32 cellular contexts compared by ENCODE assay signal in the genomic region with DNA sequence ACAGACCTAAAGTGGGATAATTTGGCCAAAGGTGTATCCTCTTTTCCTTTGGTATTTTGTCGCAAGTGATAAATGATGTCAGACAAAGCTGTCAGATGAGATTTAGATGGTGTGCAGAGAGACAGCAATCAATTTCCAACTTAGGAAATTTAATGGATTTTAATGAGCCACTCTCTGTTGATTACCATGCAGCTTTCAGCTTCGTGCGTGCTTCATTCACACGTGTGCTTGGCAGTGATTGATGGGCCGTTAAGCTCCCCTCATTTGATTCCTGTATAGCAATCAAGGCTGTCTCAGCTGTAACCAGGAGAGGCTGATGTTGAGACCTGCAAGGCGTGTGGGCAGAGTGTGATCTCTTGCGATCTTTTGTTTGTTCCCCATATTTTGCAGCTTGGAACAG.
"Had no signal": no experiment of that assay in that cellular context is flagged by ENCODE, and none has a peak within 500 bp of the region (broad histone marks: within the 10 kb centered on the region; RNA-seq: fewer than 3 reads in every experiment).

No MANE protein-coding gene starts in this region.

- H3K9me3 Mint-ChIP-seq: activated naive CD8-positive, alpha-beta T cell treated with anti-CD3 and anti-CD28 coated beads, Interleukin-2, amount 50 U/mL, for 24 hours; mesothelial cell of epicardium; type B pancreatic cell had no signal

- H3K27ac Mint-ChIP-seq: activated naive CD4-positive, alpha-beta T cell treated with anti-CD3 and anti-CD28 coated beads, Interleukin-2, amount 50 U/mL, for 24 hours; activated naive CD8-positive, alpha-beta T cell treated with anti-CD3 and anti-CD28 coated beads, Interleukin-2, amount 50 U/mL, for 24 hours; mesothelial cell of epicardium; naive thymus-derived CD4-positive, alpha-beta T cell; neural progenitor cell; stimulated activated memory B cell treated with anti-CD40 and anti-IgM and Interleukin-4, amounts not matched to agents 10 μg/mL and 1 μg/mL and 100 μg/mL, for 72 hours; stimulated activated naive CD8-positive, alpha-beta T cell treated with anti-CD3 and anti-CD28 coated beads, Interleukin-15, amount 100 ng/mL, for 72 hours; type B pancreatic cell had no signal

- H3K36me3 Mint-ChIP-seq: activated naive CD4-positive, alpha-beta T cell treated with anti-CD3 and anti-CD28 coated beads, Interleukin-2, amount 50 U/mL, for 24 hours; mesothelial cell of epicardium; naive thymus-derived CD4-positive, alpha-beta T cell; neural progenitor cell; stimulated activated memory B cell treated with anti-CD40 and anti-IgM and Interleukin-4, amounts not matched to agents 10 μg/mL and 1 μg/mL and 100 μg/mL, for 72 hours; type B pancreatic cell had no signal

- H3K4me3 ChIP-seq: gastroesophageal sphincter, neural progenitor cell, psoas muscle, right atrium auricular region, smooth muscle cell, uterus had no signal

- H2AFZ ChIP-seq: neural progenitor cell, parathyroid adenoma had no signal

- FAIRE-seq: endothelial cell of umbilical vein, kidney had no signal

- H3K79me2 ChIP-seq: parathyroid adenoma had no signal

- H3K27ac ChIP-seq: gastroesophageal sphincter, neural progenitor cell, parathyroid adenoma, psoas muscle, right atrium auricular region, uterus, WERI-Rb-1 had no signal

- H3K27me3 ChIP-seq: gastroesophageal sphincter, neural progenitor cell, right atrium auricular region, uterus had no signal

- H3K9ac ChIP-seq: neural progenitor cell, parathyroid adenoma had no signal

- ATAC-seq: activated CD4-positive, CD25-positive, alpha-beta regulatory T cell treated with anti-CD3 and anti-CD28 coated beads, Interleukin-2, amount 50 U/mL, for 24 hours; activated naive CD8-positive, alpha-beta T cell treated with anti-CD3 and anti-CD28 coated beads, Interleukin-2, amount 50 U/mL, for 24 hours; gastroesophageal sphincter; left colon; naive thymus-derived CD4-positive, alpha-beta T cell; psoas muscle; stimulated activated memory B cell treated with anti-CD40 and anti-IgM and Interleukin-4, amounts not matched to agents 10 μg/mL and 1 μg/mL and 100 μg/mL, for 72 hours; stimulated activated naive CD8-positive, alpha-beta T cell treated with anti-CD3 and anti-CD28 coated beads, Interleukin-15, amount 100 ng/mL, for 72 hours had no signal

- DNase-seq: activated CD4-positive, alpha-beta T cell treated with anti-CD3 and anti-CD28 coated beads for 48 hours; activated CD4-positive, alpha-beta T cell treated with anti-CD3 and anti-CD28 coated beads, Interleukin-2, amount 50 U/mL, for 48 hours; activated CD8-positive, alpha-beta memory T cell treated with anti-CD3 and anti-CD28 coated beads for 24 hours; activated gamma-delta T cell treated with Interleukin-2 at 50 U/mL for 16 hours; activated naive CD8-positive, alpha-beta T cell treated with anti-CD3 and anti-CD28 coated beads, Interleukin-2, amount 50 U/mL, for 24 hours; amygdala; caudate nucleus; cortex of kidney; hippocampal formation; kidney; left colon; naive thymus-derived CD4-positive, alpha-beta T cell; occipital lobe; psoas muscle; stimulated activated CD4-positive, alpha-beta T cell treated with anti-CD3 and anti-CD28 coated beads, Interleukin-1b, Interleukin-23, amount 100 ng/mL, for 48 hours; stimulated activated CD4-positive, alpha-beta T cell treated with anti-CD3 and anti-CD28 coated beads, Interleukin-4, amount 100 ng/mL, for 4 hours; stimulated activated CD8-positive, alpha-beta memory T cell treated with anti-CD3 and anti-CD28 coated beads, Interleukin-4, amount 100 ng/mL, for 48 hours; stimulated activated naive CD8-positive, alpha-beta T cell treated with anti-CD3 and anti-CD28 coated beads, Interleukin-15, amount 100 ng/mL, for 72 hours; substantia nigra; uterus; WERI-Rb-1 had no signal

- H3K27me3 Mint-ChIP-seq: activated naive CD4-positive, alpha-beta T cell treated with anti-CD3 and anti-CD28 coated beads, Interleukin-2, amount 50 U/mL, for 24 hours; activated naive CD8-positive, alpha-beta T cell treated with anti-CD3 and anti-CD28 coated beads, Interleukin-2, amount 50 U/mL, for 24 hours; naive thymus-derived CD4-positive, alpha-beta T cell; stimulated activated memory B cell treated with anti-CD40 and anti-IgM and Interleukin-4, amounts not matched to agents 10 μg/mL and 1 μg/mL and 100 μg/mL, for 72 hours; stimulated activated naive CD8-positive, alpha-beta T cell treated with anti-CD3 and anti-CD28 coated beads, Interleukin-15, amount 100 ng/mL, for 72 hours had no signal

- H3K36me3 ChIP-seq: gastroesophageal sphincter, neural progenitor cell, right atrium auricular region, uterus, WERI-Rb-1 had no signal

- H3K4me2 ChIP-seq: neural progenitor cell, smooth muscle cell had no signal

- H3K4me3 Mint-ChIP-seq: activated naive CD4-positive, alpha-beta T cell treated with anti-CD3 and anti-CD28 coated beads, Interleukin-2, amount 50 U/mL, for 24 hours; activated naive CD8-positive, alpha-beta T cell treated with anti-CD3 and anti-CD28 coated beads, Interleukin-2, amount 50 U/mL, for 24 hours; mesothelial cell of epicardium; naive thymus-derived CD4-positive, alpha-beta T cell; neural progenitor cell; stimulated activated memory B cell treated with anti-CD40 and anti-IgM and Interleukin-4, amounts not matched to agents 10 μg/mL and 1 μg/mL and 100 μg/mL, for 72 hours; stimulated activated naive CD8-positive, alpha-beta T cell treated with anti-CD3 and anti-CD28 coated beads, Interleukin-15, amount 100 ng/mL, for 72 hours; type B pancreatic cell had no signal

- H3K4me1 ChIP-seq: gastroesophageal sphincter, neural progenitor cell, parathyroid adenoma, psoas muscle, right atrium auricular region, uterus had no signal

- H3K4me1 Mint-ChIP-seq: activated naive CD4-positive, alpha-beta T cell treated with anti-CD3 and anti-CD28 coated beads, Interleukin-2, amount 50 U/mL, for 24 hours; activated naive CD8-positive, alpha-beta T cell treated with anti-CD3 and anti-CD28 coated beads, Interleukin-2, amount 50 U/mL, for 24 hours; mesothelial cell of epicardium; naive thymus-derived CD4-positive, alpha-beta T cell; stimulated activated memory B cell treated with anti-CD40 and anti-IgM and Interleukin-4, amounts not matched to agents 10 μg/mL and 1 μg/mL and 100 μg/mL, for 72 hours had no signal

- H3K9me3 ChIP-seq: psoas muscle, right atrium auricular region, uterus had no signal
